In genomic region chr10:26727005-26727404, GRCh38 we compare ENCODE assay signal across 23 cellular contexts. TPM values are rescaled to one million over a fixed set of nuclear protein-coding genes. Genes with fewer than 3 reads are reported as not detected.
DNase-seq lines count a peak whose midpoint lies in the region; ATAC-seq, FAIRE-seq and TF ChIP-seq lines count a peak whose summit lies in the region.
"Had no signal": no experiment of that assay in that cellular context is flagged by ENCODE, and none has a peak within 500 bp of the region (broad histone marks: within the 10 kb centered on the region; RNA-seq: fewer than 3 reads in every experiment).

No MANE protein-coding gene starts in this region.

- H2AFZ ChIP-seq in PC-3 (ENCODE audit: low read length), result no peak overlapping the region

- BruUV-seq in PC-3 (replicated peaks; lab: Mats Ljungman, UMichigan), result no TSS peak

- peaks cover 4% of the 10 kb centered on the region for H3F3A ChIP-seq in PC-3 (ENCODE audit: low read length, unreplicated experiment)

- intact Hi-C loops in PC-3 (cut with micrococcal nuclease), result loop anchor here (2.0 kb wide), 1 partner anchor 134 kb away; the partner anchor contains the start of gene ABI1

- H4K20me1 ChIP-seq in PC-3 (ENCODE audit: low read length), result 0 out of 2 replicates have a peak, but pooled peaks cover 3% of the 10 kb centered on the region

- H3K4me3 ChIP-seq in PC-3 (ENCODE audit: low read length) (no peak overlapping the region), bronchial epithelial cell (ENCODE audit: low read depth, low read length) (no peak overlapping the region)
- H3K4me3 ChIP-seq: A549; BLaER1 treated with 17β-estradiol and CSF1 and Interleukin-3, amounts not matched to agents 10 nM and 100 nM; GM12878 had no signal

- POLR2A ChIA-PET in PC-3 (lab: Charles Lee; ENCODE audit: unreplicated experiment), result interaction anchor here (0.7 kb wide), 1 partner anchor 675 kb away, joined by 7 read pairs; no protein-coding TSS in a partner anchor

- no peak overlapping the region for H3K4me2 ChIP-seq in PC-3 (ENCODE audit: low read length)
- H3K4me2 ChIP-seq: A549 had no signal

- H3K27ac ChIP-seq in PC-3 (ENCODE audit: low read length), result 0 out of 2 replicates have a peak overlapping the region, but pooled peaks have one; percentile 9
- H3K27ac ChIP-seq: 22Rv1, A549, C4-2B had no signal

- no peaks in the 10 kb centered on the region for H3K27me3 ChIP-seq in PC-3 (ENCODE audit: low read length)
- no peaks in the 10 kb centered on the region for H3K27me3 ChIP-seq in bronchial epithelial cell (ENCODE audit: control insufficient read depth, insufficient read depth, low read length)
- H3K27me3 ChIP-seq: BLaER1 treated with 17β-estradiol and CSF1 and Interleukin-3, amounts not matched to agents 10 nM and 100 nM had no signal

- H3K36me3 ChIP-seq in PC-3 (ENCODE audit: low read depth, low read length) (peaks cover 11% of the 10 kb centered on the region), bronchial epithelial cell (ENCODE audit: control insufficient read depth, insufficient read depth, low read length) (no peaks in the 10 kb centered on the region)

- no peaks in the 10 kb centered on the region for H3K9me3 ChIP-seq in PC-3 (ENCODE audit: low read length)
- H3K9me3 ChIP-seq: A549; BLaER1 treated with 17β-estradiol and CSF1 and Interleukin-3, amounts not matched to agents 10 nM and 100 nM; Caco-2 had no signal

- CTCF ChIA-PET in PC-3 (lab: Charles Lee), result interaction anchor here (0.5 to 1.6 kb wide), 6 partner anchors 23 to 154 kb away, joined by 3 to 9 read pairs (median 4); no protein-coding TSS in a partner anchor

- TF ChIP-seq CTCF in PC-3 (conservative IDR thresholded peaks at IDR 0.05; ENCODE audit: low read depth, low read length), result no peak
- TF ChIP-seq CTCF in bronchial epithelial cell (IDR thresholded peaks at IDR 0.05; ENCODE audit: insufficient read depth, low read length, severe bottlenecking), result no peak

- no peak for FAIRE-seq in bronchial epithelial cell (lab: Jason Lieb, UNC)
- FAIRE-seq: A549, D721Med, G401.6, GM12878, GM12892, GM18507, GM19239 had no signal

- no peaks in the 10 kb centered on the region for H3K9me2 ChIP-seq in PC-3 (replicated peaks; ENCODE audit: low read length)

- DNase-seq in HCEC 1CT (peak; percentile 20), PC-3 (peak; percentile 45), bronchial epithelial cell (ENCODE audit: low read depth) (peak; percentile 38), activated T-cell treated with anti-CD3 and anti-CD28 coated beads for 4 hours (no peak)
- DNase-seq: AML-193; Caco-2; Calu3; CD4-positive, alpha-beta T cell; CD8-positive, alpha-beta T cell; DMS79 treated with DMSO at 0.1 percent for 48 hours; GF-D8 had no signal

- ATAC-seq in PC-3 (peak; percentile 69), GM19023 (IDR thresholded peaks at IDR 0.05; ENCODE audit: unreplicated experiment) (no peak), HG03095 (IDR thresholded peaks at IDR 0.05; ENCODE audit: unreplicated experiment) (no peak)
- ATAC-seq: CD8-positive, alpha-beta T cell; GM12878 had no signal

- H3K4me1 ChIP-seq in PC-3 (ENCODE audit: insufficient read depth, low read length), result peaks cover 11% of the 10 kb centered on the region; the same call in 1 of the 2 replicates
- H3K4me1 ChIP-seq: Caco-2 had no signal

- H3K79me2 ChIP-seq in PC-3 (ENCODE audit: low read length), result no peaks in the 10 kb centered on the region

- no peak overlapping the region for H3K9ac ChIP-seq in PC-3 (ENCODE audit: low read length)
- H3K9ac ChIP-seq: BLaER1 treated with 17β-estradiol and CSF1 and Interleukin-3, amounts not matched to agents 10 nM and 100 nM had no signal

RNA-seq across cellular contexts. Expression of gene PDSS1, which starts 29.5 kb away (rescaled TPM):
- 16.8 and 29.0 TPM in 2 replicates for total RNA-seq in PC-3 (2014; rRNA removed)
- total RNA-seq in bronchial epithelial cell, result 6.1 and 6.3 TPM in 2 replicates
